ENCODE assay signal across 31 cellular contexts in genomic region chr1:193988885-193989284, GRCh38.
"Had no signal": no experiment of that assay in that cellular context is flagged by ENCODE, and none has a peak within 500 bp of the region (broad histone marks: within the 10 kb centered on the region; RNA-seq: fewer than 3 reads in every experiment).

No MANE protein-coding gene starts in this region.

- H3K27me3 Mint-ChIP-seq: naive B cell; stimulated activated naive CD8-positive, alpha-beta T cell treated with anti-CD3 and anti-CD28 coated beads, Interleukin-15, Interleukin-2, amounts not matched to agents 100 ng/mL and 50 ng/mL, for 24 hours had no signal

- H3K27ac ChIP-seq: left ventricle myocardium inferior, neural progenitor cell, neutrophil, parathyroid adenoma, psoas muscle, right atrium auricular region, skin epidermis, suprapubic skin, thoracic aorta, tibial artery, upper lobe of right lung had no signal

- H3K9me3 ChIP-seq: neutrophil, upper lobe of right lung had no signal

- H3K79me2 ChIP-seq: parathyroid adenoma had no signal

- H3K27ac Mint-ChIP-seq: immature natural killer cell; mesothelial cell of epicardium; naive B cell; natural killer cell; nephron progenitor cell; neural progenitor cell; stimulated activated effector memory CD8-positive, alpha-beta T cell treated with anti-CD3 and anti-CD28 coated beads, Interleukin-12 subunit alpha, Interleukin-12 subunit beta, amount 100 ng/mL, for 72 hours; stimulated activated naive CD8-positive, alpha-beta T cell treated with anti-CD3 and anti-CD28 coated beads, Interleukin-15, Interleukin-2, amounts not matched to agents 100 ng/mL and 50 ng/mL, for 24 hours had no signal

- H3K4me3 ChIP-seq: left ventricle myocardium inferior, lung, neural progenitor cell, psoas muscle, right atrium auricular region, skin epidermis, suprapubic skin, thoracic aorta, tibial artery, upper lobe of right lung had no signal

- H3K4me1 Mint-ChIP-seq: immature natural killer cell; mesothelial cell of epicardium; naive B cell; natural killer cell; nephron progenitor cell; neural progenitor cell; stimulated activated effector memory CD8-positive, alpha-beta T cell treated with anti-CD3 and anti-CD28 coated beads, Interleukin-12 subunit alpha, Interleukin-12 subunit beta, amount 100 ng/mL, for 72 hours had no signal

- H3K4me1 ChIP-seq: left ventricle myocardium inferior, neural progenitor cell, parathyroid adenoma, psoas muscle, right atrium auricular region, suprapubic skin, tibial artery, upper lobe of right lung had no signal

- H3K4me3 Mint-ChIP-seq: immature natural killer cell; mesothelial cell of epicardium; naive B cell; natural killer cell; nephron progenitor cell; neural progenitor cell; stimulated activated effector memory CD8-positive, alpha-beta T cell treated with anti-CD3 and anti-CD28 coated beads, Interleukin-12 subunit alpha, Interleukin-12 subunit beta, amount 100 ng/mL, for 72 hours; stimulated activated naive CD8-positive, alpha-beta T cell treated with anti-CD3 and anti-CD28 coated beads, Interleukin-15, Interleukin-2, amounts not matched to agents 100 ng/mL and 50 ng/mL, for 24 hours had no signal

- H3K27me3 ChIP-seq: neural progenitor cell, neutrophil, right atrium auricular region, suprapubic skin, tibial artery, upper lobe of right lung had no signal

- H3K36me3 ChIP-seq: left ventricle myocardium inferior, neural progenitor cell, neutrophil, right atrium auricular region, suprapubic skin, thoracic aorta, tibial artery, upper lobe of right lung had no signal

- FAIRE-seq: islet of Langerhans, urothelium cell line had no signal

- H3K4me2 ChIP-seq: neural progenitor cell had no signal

- DNase-seq: hypothalamus; immature natural killer cell; left ventricle myocardium inferior; mesendoderm; naive B cell; natural killer cell; nephron progenitor cell; occipital lobe; psoas muscle; stimulated activated CD4-positive, alpha-beta T cell treated with anti-CD3 and anti-CD28 coated beads, Interleukin-12 subunit alpha, Interleukin-12 subunit beta, amount 100 ng/mL, for 4 hours; stimulated activated CD4-positive, alpha-beta T cell treated with anti-CD3 and anti-CD28 coated beads, Interleukin-15, amount 100 ng/mL, for 24 hours; stimulated activated CD4-positive, alpha-beta T cell treated with anti-CD3 and anti-CD28 coated beads, Interleukin-2, amount 100 ng/mL, for 24 hours; stimulated activated CD4-positive, alpha-beta T cell treated with anti-CD3 and anti-CD28 coated beads, Interleukin-4, amount 100 ng/mL, for 1 hour; stimulated activated naive CD4-positive, alpha-beta T cell; tibial artery; trophoblast cell; upper lobe of right lung had no signal

- ATAC-seq: natural killer cell; psoas muscle; sciatic nerve; stimulated activated effector memory CD8-positive, alpha-beta T cell treated with anti-CD3 and anti-CD28 coated beads, Interleukin-12 subunit alpha, Interleukin-12 subunit beta, amount 100 ng/mL, for 72 hours; upper lobe of right lung had no signal

- H3K9ac ChIP-seq: neural progenitor cell, parathyroid adenoma had no signal

- H2AFZ ChIP-seq: neural progenitor cell, parathyroid adenoma had no signal

- H3K36me3 Mint-ChIP-seq: neural progenitor cell had no signal
